In genomic region chr2:18492721-18493120, GRCh38 we compare ENCODE assay signal across 5 cellular contexts.
"Had no signal": no experiment of that assay in that cellular context is flagged by ENCODE, and none has a peak within 500 bp of the region (broad histone marks: within the 10 kb centered on the region; RNA-seq: fewer than 3 reads in every experiment).

No MANE protein-coding gene starts in this region.

- H3K4me3 ChIP-seq: GM23338, K562 had no signal

- DNase-seq: H9, HCEC 1CT, IMR-90 had no signal

- ATAC-seq: GM23338, K562 had no signal

- H3K4me2 ChIP-seq: GM23338 had no signal

- H2AFZ ChIP-seq: GM23338 had no signal
